ENCODE assay signal across 8 cellular contexts in genomic region chr10:29119374-29119773, GRCh38.
A peak's percentile ranks its signal among the peaks of the same experiment; 100 is the strongest.
DNase-seq lines count a peak whose midpoint lies in the region; ATAC-seq and TF ChIP-seq lines count a peak whose summit lies in the region.

No MANE protein-coding gene starts in this region.

- no peak overlapping the region for H3K27ac ChIP-seq in suprapubic skin

- H3K9me3 ChIP-seq in suprapubic skin: peaks cover 3% of the 10 kb centered on the region

- peak; percentile 37 for TF ChIP-seq CTCF in fibroblast of pulmonary artery (IDR thresholded peaks at IDR 0.05; ENCODE audit: low read length, missing control alignments)
- no peak for TF ChIP-seq CTCF in suprapubic skin (IDR thresholded peaks at IDR 0.05)

- TF ChIP-seq POLR2A in suprapubic skin (IDR thresholded peaks at IDR 0.05): no peak

- WGBS in suprapubic skin: 45% methylated on average over 8 of the region's 8 CpGs

- H3K36me3 ChIP-seq in suprapubic skin: no peaks in the 10 kb centered on the region

- TF ChIP-seq EP300 in suprapubic skin (IDR thresholded peaks at IDR 0.05): no peak

- ATAC-seq in sciatic nerve: no peak

- H3K27me3 ChIP-seq in suprapubic skin: no peaks in the 10 kb centered on the region

- no peaks in the 10 kb centered on the region for H3K4me1 ChIP-seq in suprapubic skin

- DNase-seq in activated CD8-positive, alpha-beta memory T cell treated with anti-CD3 and anti-CD28 coated beads, Interleukin-2, amount 50 U/mL, for 48 hours: peak; percentile 51
- DNase-seq in activated CD8-positive, alpha-beta memory T cell treated with anti-CD3 and anti-CD28 coated beads, Interleukin-2, amount 50 U/mL, for 4 hours: no peak
- peak; percentile 67 for DNase-seq in NCI-H748 (lab: John Stamatoyannopoulos, UW; ENCODE audit: unreplicated experiment)
- DNase-seq in fibroblast of pulmonary artery (ENCODE audit: low read depth): peak; percentile 34
- DNase-seq in sciatic nerve (ENCODE audit: low spot score): peak; percentile 63
- DNase-seq in activated effector memory CD4-positive, alpha-beta T cell treated with anti-CD3 and anti-CD28 coated beads, Interleukin-2, amount 50 U/mL, for 16 hours: no peak
- no peak for DNase-seq in DMS114 treated with DMSO at 0.1 percent for 48 hours (lab: John Stamatoyannopoulos, UW; ENCODE audit: unreplicated experiment)
- DNase-seq in suprapubic skin (ENCODE audit: low spot score in 2 of 2): no peak

- H3K4me3 ChIP-seq in fibroblast of pulmonary artery (replicated peaks; ENCODE audit: low read depth, low read length) (no peak overlapping the region), suprapubic skin (no peak overlapping the region)

- intact Hi-C loops in sciatic nerve (cut with DNase I): no loop called here

Comparison
In these comparisons a context has a peak if more than half of its experiments do, and no peak if none do; other contexts are left out.
1. DNase-seq: peak in activated CD8-positive, alpha-beta memory T cell treated with anti-CD3 and anti-CD28 coated beads, Interleukin-2, amount 50 U/mL, for 48 hours (single experiment), NCI-H748 (single experiment), fibroblast of pulmonary artery (single experiment) and sciatic nerve (single experiment); none in activated CD8-positive, alpha-beta memory T cell treated with anti-CD3 and anti-CD28 coated beads, Interleukin-2, amount 50 U/mL, for 4 hours (single experiment), activated effector memory CD4-positive, alpha-beta T cell treated with anti-CD3 and anti-CD28 coated beads, Interleukin-2, amount 50 U/mL, for 16 hours (single experiment), DMS114 treated with DMSO at 0.1 percent for 48 hours (single experiment) and suprapubic skin (0 of 2).